In genomic region chr2:37670378-37671012, GRCh38 we compare ENCODE assay signal across 8 cellular contexts. TPM values are rescaled to one million over a fixed set of nuclear protein-coding genes. Genes with fewer than 3 reads are reported as not detected.
DNase-seq lines count a peak whose midpoint lies in the region; ATAC-seq and TF ChIP-seq lines count a peak whose summit lies in the region.

No MANE protein-coding gene starts in this region.

- H3K36me3 ChIP-seq in left lung = peaks cover 0 to 11% of the 10 kb centered on the region in 2 donors
- no peaks in the 10 kb centered on the region for H3K36me3 ChIP-seq in thyroid gland

- peak overlapping the region; percentile 95 for H3K4me3 Mint-ChIP-seq in T-helper 2 cell treated with Interferon-gamma antibody and Interleukin-4, amounts not matched to agents 5 μg/mL and 100 μg/mL, for 36 hours

- H3K27me3 Mint-ChIP-seq in T-helper 2 cell treated with Interferon-gamma antibody and Interleukin-4, amounts not matched to agents 5 μg/mL and 100 μg/mL, for 36 hours (ENCODE audit: low read depth) = no peaks in the 10 kb centered on the region

- H3K4me1 ChIP-seq in left lung (peaks cover 19 to 76% of the 10 kb centered on the region in 2 donors), thyroid gland (peaks cover 5 to 7% of the 10 kb centered on the region in 2 donors)

- H3K36me3 Mint-ChIP-seq in T-helper 2 cell treated with Interferon-gamma antibody and Interleukin-4, amounts not matched to agents 5 μg/mL and 100 μg/mL, for 36 hours (ENCODE audit: low read depth) = peaks cover 5% of the 10 kb centered on the region

- H3K4me3 ChIP-seq in astrocyte of the spinal cord (ENCODE audit: low read depth, low read length) (peak overlapping the region; percentile 89), left lung (peak overlapping the region; percentile 76 to 86), thyroid gland (replicated peaks in 1 of 3) (peak overlapping the region; percentile 68 to 97 (median 69))

- H3K27ac ChIP-seq in left lung (peak overlapping the region; percentile 90 to 97), thyroid gland (peak overlapping the region in 2 of 3 donors; percentile 43 to 94)

- intact Hi-C loops in left lung (cut with DNase I) = no loop called here
- intact Hi-C loops in thyroid gland (cut with DNase I) = loop anchor here (10.0 kb wide), 1 partner anchor 104 kb away; no protein-coding TSS in a partner anchor

- peaks cover 45% of the 10 kb centered on the region for H3K4me1 Mint-ChIP-seq in T-helper 2 cell treated with Interferon-gamma antibody and Interleukin-4, amounts not matched to agents 5 μg/mL and 100 μg/mL, for 36 hours (ENCODE audit: low read depth)

- peak overlapping the region; percentile 78 for H3K27ac Mint-ChIP-seq in T-helper 2 cell treated with Interferon-gamma antibody and Interleukin-4, amounts not matched to agents 5 μg/mL and 100 μg/mL, for 36 hours

- 27 to 31% methylated on average over 12 of the region's 12 CpGs for WGBS in thyroid gland, 2 donors

- peak; percentile 5 for ATAC-seq in left lung
- no peak for ATAC-seq in HG03196 (IDR thresholded peaks at IDR 0.05; ENCODE audit: unreplicated experiment)

- H3K27me3 ChIP-seq in left lung (no peaks in the 10 kb centered on the region), thyroid gland (no peaks in the 10 kb centered on the region)

- no peak for TF ChIP-seq POLR2A in thyroid gland (IDR thresholded peaks at IDR 0.05)

- no peaks in the 10 kb centered on the region for H3K9me3 ChIP-seq in left lung
- H3K9me3 ChIP-seq in thyroid gland = no peaks in the 10 kb centered on the region

- DNase-seq in T-helper 2 cell treated with Interferon-gamma antibody and Interleukin-4, amounts not matched to agents 5 μg/mL and 100 μg/mL, for 36 hours (ENCODE audit: low spot score) = no peak
- no peak for DNase-seq in T-helper 2 cell
- DNase-seq in astrocyte of the spinal cord (ENCODE audit: low read depth, low spot score) = no peak
- DNase-seq in left lung = no peak
- no peak for DNase-seq in thyroid gland
- DNase-seq in NCI-H1694 treated with DMSO at 0.1 percent for 48 hours (lab: John Stamatoyannopoulos, UW) = no peak
- DNase-seq in G401 (ENCODE audit: low spot score) = no peak

- TF ChIP-seq CTCF in astrocyte of the spinal cord (IDR thresholded peaks at IDR 0.05; ENCODE audit: low read depth, low read length) (no peak), left lung (IDR thresholded peaks at IDR 0.05) (no peak), thyroid gland (IDR thresholded peaks at IDR 0.05) (no peak)

- no peaks in the 10 kb centered on the region for H3K9me3 Mint-ChIP-seq in T-helper 2 cell treated with Interferon-gamma antibody and Interleukin-4, amounts not matched to agents 5 μg/mL and 100 μg/mL, for 36 hours

- in situ Hi-C loops in astrocyte of the spinal cord (cut with HindIII; ENCODE audit: low sequenced_read_pairs) (no loop called here), G401 (cut with HindIII; ENCODE audit: low sequenced_read_pairs) (no loop called here)

RNA-seq across cellular contexts. Expression of gene CDC42EP3, which starts 0.9 kb away (rescaled TPM):
- total RNA-seq in left lung = 10 to 100 TPM; 37.7 to 53.8 TPM
- total RNA-seq in thyroid gland = 10 to 100 TPM in 3 of 4 donors, 1 to 10 TPM in 1; 8.1 to 24.7 (median 18.8) TPM
- total RNA-seq in G401 (2014; rRNA removed; shearing (Covaris generic)) = 0.07 TPM in 1 of 2 replicates, not detected in the other
